In genomic region chr3:10312391-10312790, GRCh38 we compare ENCODE assay signal across 23 cellular contexts. TPM values are rescaled to one million over a fixed set of nuclear protein-coding genes. Genes with fewer than 3 reads are reported as not detected.
DNase-seq lines count a peak whose midpoint lies in the region; ATAC-seq and TF ChIP-seq lines count a peak whose summit lies in the region.
"Had no signal": no experiment of that assay in that cellular context is flagged by ENCODE, and none has a peak within 500 bp of the region (broad histone marks: within the 10 kb centered on the region; RNA-seq: fewer than 3 reads in every experiment).

No MANE protein-coding gene starts in this region.

- H3K4me3 Mint-ChIP-seq in CD14-positive monocyte, result no peak overlapping the region
- H3K4me3 Mint-ChIP-seq: CD4-positive, alpha-beta T cell had no signal

- intact Hi-C loops in Right ventricle myocardium inferior (cut with DNase I) (no loop called here), left ventricle myocardium inferior (cut with micrococcal nuclease) (no loop called here), CD14-positive monocyte (cut with micrococcal nuclease) (no loop called here), Panc1 (cut with micrococcal nuclease; ENCODE audit: unreplicated experiment) (no loop called here), esophagus squamous epithelium (cut with DNase I) (no loop called here)

- H3K4me1 ChIP-seq in left ventricle myocardium inferior, result peaks cover 36% of the 10 kb centered on the region
- H3K4me1 ChIP-seq in Panc1 (ENCODE audit: control insufficient read depth, insufficient read depth, low read length), result no peaks in the 10 kb centered on the region
- H3K4me1 ChIP-seq in neutrophil (ENCODE audit: control insufficient read depth in 1 of 2, insufficient read depth in 1 of 2, low read depth in 1 of 2, low read length in 1 of 2), result peaks cover 0 to 9% of the 10 kb centered on the region in 2 experiments
- peaks cover 0 to under 1% (median 0%) of the 10 kb centered on the region in 3 donors for H3K4me1 ChIP-seq in esophagus squamous epithelium
- H3K4me1 ChIP-seq: A549, BE2C, SJCRH30 had no signal

- H3K9me3 Mint-ChIP-seq in CD14-positive monocyte, result no peaks in the 10 kb centered on the region
- H3K9me3 Mint-ChIP-seq: CD4-positive, alpha-beta T cell had no signal

- 69 to 84% methylated on average over 2 to 9 of the region's 10 CpGs for WGBS in esophagus squamous epithelium, 2 donors

- POLR2A ChIA-PET in Panc1 (lab: Charles Lee), result no interaction called here

- BruUV-seq in Panc1 (replicated peaks; lab: Mats Ljungman, UMichigan), result no TSS peak

- no peaks in the 10 kb centered on the region for H3K27me3 Mint-ChIP-seq in CD14-positive monocyte (ENCODE audit: low read depth in 3 of 3)
- H3K27me3 Mint-ChIP-seq: CD4-positive, alpha-beta T cell had no signal

- H3K27me3 ChIP-seq in left ventricle myocardium inferior (ENCODE audit: low read depth), result no peaks in the 10 kb centered on the region
- H3K27me3 ChIP-seq in Panc1 (ENCODE audit: control insufficient read depth, insufficient read depth, low read length), result no peaks in the 10 kb centered on the region
- H3K27me3 ChIP-seq in neutrophil, result no peaks in the 10 kb centered on the region
- H3K27me3 ChIP-seq in esophagus squamous epithelium, result no peaks in the 10 kb centered on the region
- H3K27me3 ChIP-seq: BE2C, SJCRH30 had no signal

- H3K4me3 ChIP-seq in left ventricle myocardium inferior (no peak overlapping the region), Panc1 (ENCODE audit: low read depth in 2 of 2, low read length in 2 of 2) (no peak overlapping the region), neutrophil (ENCODE audit: low read depth in 1 of 2, low read length in 1 of 2) (no peak overlapping the region), esophagus squamous epithelium (no peak overlapping the region)
- H3K4me3 ChIP-seq: A549, SJCRH30 had no signal

- peaks cover 5% of the 10 kb centered on the region for H3K4me1 Mint-ChIP-seq in CD14-positive monocyte

- H3K36me3 Mint-ChIP-seq in CD14-positive monocyte, result peaks cover 78 to 99% of the 10 kb centered on the region in 2 donors

- H3K36me3 ChIP-seq in left ventricle myocardium inferior, result peaks cover 94% of the 10 kb centered on the region
- no peaks in the 10 kb centered on the region; the same call in none of the 2 replicates for H3K36me3 ChIP-seq in Panc1 (ENCODE audit: control insufficient read depth, insufficient read depth, low read length)
- peaks cover 77% of the 10 kb centered on the region for H3K36me3 ChIP-seq in neutrophil
- H3K36me3 ChIP-seq in esophagus squamous epithelium, result peaks cover 25 to 94% (median 59%) of the 10 kb centered on the region in 3 donors

- TF ChIP-seq CTCF in left ventricle myocardium inferior (IDR thresholded peaks at IDR 0.05; ENCODE audit: borderline replicate concordance) (no peak), CD14-positive monocyte (IDR thresholded peaks at IDR 0.05) (no peak), Panc1 (IDR thresholded peaks at IDR 0.05) (no peak), neutrophil (IDR thresholded peaks at IDR 0.05) (no peak), esophagus squamous epithelium (IDR thresholded peaks at IDR 0.05) (no peak)

- peak; percentile 12 for ATAC-seq in Right ventricle myocardium inferior
- ATAC-seq in Panc1, result 0 out of 2 replicates have a peak, but pooled peaks have one; percentile 23
- no peak for ATAC-seq in GM21423 (IDR thresholded peaks at IDR 0.05; ENCODE audit: unreplicated experiment)

- H3K27ac ChIP-seq in left ventricle myocardium inferior (replicated peaks), result no peak overlapping the region
- H3K27ac ChIP-seq in Panc1 (ENCODE audit: low read length), result no peak overlapping the region
- H3K27ac ChIP-seq in neutrophil, result peak overlapping the region; percentile 14
- H3K27ac ChIP-seq in esophagus squamous epithelium, result no peak overlapping the region
- H3K27ac ChIP-seq: A549, HL-60, SJCRH30 had no signal

- DNase-seq in Right ventricle myocardium inferior (ENCODE audit: missing footprints), result peak; percentile 53
- no peak for DNase-seq in left ventricle myocardium inferior
- no peak for DNase-seq in CD14-positive monocyte (ENCODE audit: low spot score)
- no peak for DNase-seq in Panc1 (ENCODE audit: low read depth, low spot score)
- DNase-seq in esophagus squamous epithelium (lab: John Stamatoyannopoulos, UW), result no peak
- DNase-seq: BE2C; CD4-positive, alpha-beta T cell; COR-L47; DMS79; GOT3; HCEC 1CT; NCI-H1105; NCI-H146; NCI-H2029; NCI-H2227 treated with DMSO at 0.1 percent for 48 hours; NCI-H510A; NCI-H748 treated with DMSO at 0.1 percent for 48 hours; SJCRH30 had no signal

- in situ Hi-C loops in Panc1 (cut with HindIII; ENCODE audit: low pct_unique_long_range_greater_than_20kb, low sequenced_read_pairs), result no loop called here

- TF ChIP-seq POLR2A in esophagus squamous epithelium (IDR thresholded peaks at IDR 0.05), result no peak

- H3K9me3 ChIP-seq in left ventricle myocardium inferior (replicated peaks) (no peaks in the 10 kb centered on the region), Panc1 (ENCODE audit: control insufficient read depth, insufficient read depth, low read depth, low read length) (no peaks in the 10 kb centered on the region), neutrophil (no peaks in the 10 kb centered on the region), esophagus squamous epithelium (no peaks in the 10 kb centered on the region)
- H3K9me3 ChIP-seq: A549, BE2C, SJCRH30 had no signal

- peak overlapping the region in 4 of 7 donors; percentile 28 to 42 (median 38) for H3K27ac Mint-ChIP-seq in CD14-positive monocyte
- H3K27ac Mint-ChIP-seq: CD4-positive, alpha-beta T cell had no signal

- CTCF ChIA-PET in Panc1 (lab: Charles Lee), result no interaction called here

RNA-seq across cellular contexts. Expression of gene SEC13, which starts 8.5 kb away (rescaled TPM):
- total RNA-seq in Right ventricle myocardium inferior (52.4 TPM), left ventricle myocardium inferior (52.3 TPM), Panc1 (2021; ENCODE audit: unreplicated experiment) (81.4 TPM), esophagus squamous epithelium (100 to 1,000 TPM in 2 of 4 donors, 10 to 100 TPM in 2; 80.3 to 109 (median 94.7) TPM)
- 100 to 1,000 TPM; 186 to 188 TPM for polyA plus RNA-seq in CD14-positive monocyte
- polyA plus RNA-seq in Panc1 (2012; ENCODE audit: insufficient read length), result 113 TPM

RNA-seq across cellular contexts. Expression of gene GHRL, which starts 19.6 kb away (rescaled TPM):
- 0.30 TPM for total RNA-seq in Right ventricle myocardium inferior
- total RNA-seq in left ventricle myocardium inferior, result 0.25 TPM
- 1 to 10 TPM; 2.3 to 7.0 TPM for polyA plus RNA-seq in CD14-positive monocyte
- total RNA-seq in Panc1 (2021; ENCODE audit: unreplicated experiment), result not detected
- polyA plus RNA-seq in Panc1 (2012; ENCODE audit: insufficient read length), result 0.69 TPM
- total RNA-seq in esophagus squamous epithelium, result 1 to 10 TPM in 1 of 4 donors, under 1 TPM in 1, not detected in 2; 0.38 to 1.5 TPM
- total RNA-seq: HT-29, SJCRH30 had no signal
- polyA plus RNA-seq: A549 had no signal
